12 cellular contexts compared by ENCODE assay signal in genomic region chr4:40563401-40563800, GRCh38.
DNase-seq lines count a peak whose midpoint lies in the region; ATAC-seq, FAIRE-seq and TF ChIP-seq lines count a peak whose summit lies in the region.
"Had no signal": no experiment of that assay in that cellular context is flagged by ENCODE, and none has a peak within 500 bp of the region (broad histone marks: within the 10 kb centered on the region; RNA-seq: fewer than 3 reads in every experiment).

No MANE protein-coding gene starts in this region.

- peaks cover 48% of the 10 kb centered on the region for H3K4me1 Mint-ChIP-seq in type B pancreatic cell (ENCODE audit: unreplicated experiment)
- H3K4me1 Mint-ChIP-seq: CD8-positive, alpha-beta memory T cell had no signal

- H3K27me3 Mint-ChIP-seq in type B pancreatic cell, result no peaks in the 10 kb centered on the region
- H3K27me3 Mint-ChIP-seq: activated naive CD8-positive, alpha-beta T cell treated with anti-CD3 and anti-CD28 coated beads for 36 hours had no signal

- CTCF ChIA-PET in PC-9 (lab: Charles Lee), result interaction anchor here (1.0 kb wide), 1 partner anchor 106 kb away, joined by 7 read pairs; no protein-coding TSS in a partner anchor

- H3K9me3 ChIP-seq in PC-9 (ENCODE audit: insufficient read depth, low read depth), result no peaks in the 10 kb centered on the region; the same call in 1 of the 2 replicates

- BruUV-seq in PC-9 (replicated peaks; lab: Mats Ljungman, UMichigan), result no TSS peak

- H3K27ac Mint-ChIP-seq in type B pancreatic cell, result peak overlapping the region; percentile 86
- H3K27ac Mint-ChIP-seq: activated naive CD8-positive, alpha-beta T cell treated with anti-CD3 and anti-CD28 coated beads for 36 hours had no signal

- POLR2A ChIA-PET in PC-9 (lab: Charles Lee; ENCODE audit: unreplicated experiment), result interaction anchor here (0.5 to 1.0 kb wide), 3 partner anchors 21 to 256 kb away, joined by 4 to 5 read pairs (median 4); no protein-coding TSS in a partner anchor

- H3F3A ChIP-seq in PC-9 (ENCODE audit: insufficient read depth, low read depth), result peaks cover 82% of the 10 kb centered on the region

- no peak overlapping the region for H2AFZ ChIP-seq in PC-9

- H3K4me1 ChIP-seq in PC-9 (replicated peaks; ENCODE audit: insufficient read depth), result peaks cover 90% of the 10 kb centered on the region

- FAIRE-seq in frontal cortex (lab: Jason Lieb, UNC), result no peak
- FAIRE-seq: keratinocyte had no signal

- peak overlapping the region; percentile 76 for H3K4me2 ChIP-seq in PC-9

- H3K36me3 Mint-ChIP-seq in type B pancreatic cell, result peaks cover 3% of the 10 kb centered on the region
- H3K36me3 Mint-ChIP-seq: activated naive CD8-positive, alpha-beta T cell treated with anti-CD3 and anti-CD28 coated beads for 36 hours; CD8-positive, alpha-beta memory T cell had no signal

- TF ChIP-seq CTCF in HL-60 (IDR thresholded peaks at IDR 0.05; ENCODE audit: insufficient read depth, low read length) (no peak), PC-9 (conservative IDR thresholded peaks at IDR 0.05) (no peak), type B pancreatic cell (conservative IDR thresholded peaks at IDR 0.05) (no peak)

- H3K9me2 ChIP-seq in PC-9 (ENCODE audit: insufficient read depth), result no peaks in the 10 kb centered on the region

- H3K79me2 ChIP-seq in PC-9 (ENCODE audit: low read depth), result peaks cover 86% of the 10 kb centered on the region

- peak; percentile 67 to 92 for DNase-seq in HL-60 (ENCODE audit: low read depth in 1 of 2, low spot score in 1 of 2)
- peak; percentile 62 to 93 for DNase-seq in PC-9
- no peak for DNase-seq in type B pancreatic cell (ENCODE audit: extremely low spot score, unreplicated experiment)
- no peak for DNase-seq in activated CD4-positive, alpha-beta T cell treated with anti-CD3 and anti-CD28 coated beads, Interleukin-2, amount 50 U/mL, for 1 hour
- no peak for DNase-seq in NCI-H82 (lab: John Stamatoyannopoulos, UW)
- no peak for DNase-seq in frontal cortex (ENCODE audit: low spot score in 2 of 2)
- DNase-seq: activated CD4-positive, CD25-positive, alpha-beta regulatory T cell treated with anti-CD3 and anti-CD28 coated beads, Interleukin-2, amount 50 U/mL, for 72 hours; activated naive CD8-positive, alpha-beta T cell treated with anti-CD3 and anti-CD28 coated beads for 36 hours; CD8-positive, alpha-beta memory T cell had no signal

- no peaks in the 10 kb centered on the region for H3K9me3 Mint-ChIP-seq in type B pancreatic cell
- H3K9me3 Mint-ChIP-seq: activated naive CD8-positive, alpha-beta T cell treated with anti-CD3 and anti-CD28 coated beads for 36 hours; CD8-positive, alpha-beta memory T cell had no signal

- H3K27ac ChIP-seq in HL-60 (replicated peaks) (peak overlapping the region; percentile 84), PC-9 (peak overlapping the region; percentile 98)

- no peaks in the 10 kb centered on the region for H4K20me1 ChIP-seq in PC-9 (ENCODE audit: insufficient read depth)

- peak overlapping the region; percentile 45 for H3K4me3 Mint-ChIP-seq in type B pancreatic cell
- H3K4me3 Mint-ChIP-seq: activated naive CD8-positive, alpha-beta T cell treated with anti-CD3 and anti-CD28 coated beads for 36 hours; CD8-positive, alpha-beta memory T cell had no signal

- H3K27me3 ChIP-seq in HL-60 (ENCODE audit: insufficient read depth, poor library complexity, severe bottlenecking), result no peaks in the 10 kb centered on the region
- no peaks in the 10 kb centered on the region for H3K27me3 ChIP-seq in PC-9 (ENCODE audit: insufficient read depth, low read depth)
- H3K27me3 ChIP-seq: cardiac muscle cell had no signal

- H3K4me3 ChIP-seq in HL-60 (replicated peaks; ENCODE audit: insufficient read depth, low read length) (no peak overlapping the region), PC-9 (peak overlapping the region; percentile 40; the same call in 1 of the 2 replicates)
- H3K4me3 ChIP-seq: cardiac muscle cell had no signal

- intact Hi-C loops in PC-9 (cut with micrococcal nuclease; ENCODE audit: unreplicated experiment), result loop anchor here (1.0 to 10.0 kb wide), 3 partner anchors 49 to 155 kb away; partner anchors contain the start of gene RBM47

- H3K36me3 ChIP-seq in PC-9 (ENCODE audit: low read depth), result peaks cover 16% of the 10 kb centered on the region; the same call in 1 of the 2 replicates
- H3K36me3 ChIP-seq: cardiac muscle cell had no signal

- peak; percentile 28 for ATAC-seq in esophagus mucosa

Comparison
In these comparisons a context has a peak if more than half of its experiments do, and no peak if none do; other contexts are left out.
1. DNase-seq: peak in HL-60 (2 of 2) and PC-9 (2 of 2); none in type B pancreatic cell (single experiment), activated CD4-positive, alpha-beta T cell treated with anti-CD3 and anti-CD28 coated beads, Interleukin-2, amount 50 U/mL, for 1 hour (single experiment), NCI-H82 (single experiment) and frontal cortex (0 of 2).